16 cellular contexts compared by ENCODE assay signal in the genomic region with DNA sequence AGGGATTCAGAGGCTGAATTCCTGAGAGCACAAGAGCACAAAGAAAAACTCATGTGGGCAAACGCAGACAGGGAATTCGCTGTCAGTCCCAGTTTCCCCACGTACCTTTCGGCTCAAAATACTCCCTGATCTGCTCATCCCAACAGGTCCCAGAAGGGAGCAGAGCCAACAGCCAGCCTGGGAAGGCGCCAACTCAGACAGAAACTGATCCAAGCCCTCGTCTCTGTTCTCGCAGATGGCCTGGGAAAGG.
DNase-seq lines count a peak whose midpoint lies in the region; ATAC-seq and TF ChIP-seq lines count a peak whose summit lies in the region.
"Had no signal": no experiment of that assay in that cellular context is flagged by ENCODE, and none has a peak within 500 bp of the region (broad histone marks: within the 10 kb centered on the region; RNA-seq: fewer than 3 reads in every experiment).

No MANE protein-coding gene starts in this region.

- H3K4me1 ChIP-seq in thyroid gland = peaks cover 3 to 24% of the 10 kb centered on the region in 2 donors

- H3K27ac Mint-ChIP-seq in WTC11 = no peak overlapping the region
- H3K27ac Mint-ChIP-seq: activated naive CD4-positive, alpha-beta T cell treated with anti-CD3 and anti-CD28 coated beads, Interleukin-2, amount 50 U/mL, for 24 hours; nephron progenitor cell had no signal

- H3K27me3 ChIP-seq in thyroid gland = no peaks in the 10 kb centered on the region

- no peak overlapping the region for H3K27ac ChIP-seq in thyroid gland

- peaks cover 28% of the 10 kb centered on the region for H3K4me1 Mint-ChIP-seq in WTC11

- peak overlapping the region; percentile 14; the same call in 1 of the 2 replicates for H3K4me3 Mint-ChIP-seq in WTC11
- H3K4me3 Mint-ChIP-seq: activated naive CD4-positive, alpha-beta T cell treated with anti-CD3 and anti-CD28 coated beads, Interleukin-2, amount 50 U/mL, for 24 hours; nephron progenitor cell had no signal

- H3K36me3 Mint-ChIP-seq in WTC11 = peaks cover 16% of the 10 kb centered on the region
- H3K36me3 Mint-ChIP-seq: activated naive CD4-positive, alpha-beta T cell treated with anti-CD3 and anti-CD28 coated beads, Interleukin-2, amount 50 U/mL, for 24 hours had no signal

- ATAC-seq in WTC11 = no peak
- ATAC-seq in SK-N-SH treated with all-trans-retinoic acid at 6 μM for 48 hours = no peak
- ATAC-seq: Panc1 had no signal

- H3K27me3 Mint-ChIP-seq in WTC11 (ENCODE audit: low read depth) = peaks cover 84% of the 10 kb centered on the region
- H3K27me3 Mint-ChIP-seq: activated naive CD4-positive, alpha-beta T cell treated with anti-CD3 and anti-CD28 coated beads, Interleukin-2, amount 50 U/mL, for 24 hours had no signal

- H3K9me3 ChIP-seq in thyroid gland = no peaks in the 10 kb centered on the region

- H3K9me3 Mint-ChIP-seq in WTC11 = peaks cover 18% of the 10 kb centered on the region
- H3K9me3 Mint-ChIP-seq: activated naive CD4-positive, alpha-beta T cell treated with anti-CD3 and anti-CD28 coated beads, Interleukin-2, amount 50 U/mL, for 24 hours had no signal

- intact Hi-C loops in thyroid gland (cut with DNase I) (no loop called here), lower leg skin (cut with DNase I; ENCODE audit: low total_unique reads) (no loop called here)

- no peaks in the 10 kb centered on the region for H3K36me3 ChIP-seq in thyroid gland

- TF ChIP-seq POLR2A in thyroid gland (IDR thresholded peaks at IDR 0.05) = no peak
- no peak for TF ChIP-seq POLR2A in lower leg skin (IDR thresholded peaks at IDR 0.05)

- DNase-seq in NCI-H524 (lab: John Stamatoyannopoulos, UW) (peak; percentile 50 to 60), NCI-H524 treated with DMSO at 0.1 percent for 48 hours (lab: John Stamatoyannopoulos, UW) (no peak), WTC11 (ENCODE audit: low spot score) (no peak), kidney tubule cell (ENCODE audit: low spot score) (peak; percentile 29), thyroid gland (peak; percentile 57 to 66), lower leg skin (ENCODE audit: low spot score in 2 of 2) (no peak), activated T-cell treated with anti-CD3 and anti-CD28 coated beads for 4 hours (no peak)
- DNase-seq: ACHN; kidney; NCI-H2081; nephron progenitor cell; stimulated activated CD4-positive, alpha-beta T cell treated with anti-CD3 and anti-CD28 coated beads, Interleukin-12 subunit alpha, Interleukin-12 subunit beta, amount 100 ng/mL, for 4 hours; T1000 had no signal

- TF ChIP-seq CTCF in WTC11 (IDR thresholded peaks at IDR 0.05) (no peak), thyroid gland (IDR thresholded peaks at IDR 0.05) (no peak), lower leg skin (IDR thresholded peaks at IDR 0.05) (no peak)

- CTCF ChIA-PET in WTC11 (lab: Charles Lee) = interaction anchor here (1.4 to 5.6 kb wide), 5 partner anchors 14 to 186 kb away, joined by 5 to 66 read pairs (median 9); no protein-coding TSS in a partner anchor

- no peak overlapping the region for H3K4me3 ChIP-seq in thyroid gland (replicated peaks in 1 of 3)
- H3K4me3 ChIP-seq in lower leg skin (ENCODE audit: low read depth, poor library complexity, severe bottlenecking) = no peak overlapping the region

- POLR2A ChIA-PET in WTC11 (lab: Charles Lee) = no interaction called here

- WGBS in thyroid gland, 2 donors = 27 to 34% methylated on average over 5 to 7 of the region's 7 CpGs
- WGBS in lower leg skin, 2 donors = 37 to 38% methylated on average over 7 of the region's 7 CpGs

TF ChIP-seq in WTC11, 78 proteins besides CTCF, POLR2A, EP300 and RAD21:
- no peak for TF ChIP-seq GRHL2 (CRISPR knock-in tag; IDR thresholded peaks at IDR 0.05; ENCODE audit: insufficient replicate concordance, severe bottlenecking)

TF ChIP-seq in SK-N-SH treated with all-trans-retinoic acid at 6 μM for 48 hours, 23 proteins besides CTCF, POLR2A, EP300 and RAD21:
- TF ChIP-seq TCF4 (CRISPR knock-in tag; IDR thresholded peaks at IDR 0.05; ENCODE audit: borderline replicate concordance) (no peak), ZFP3 (CRISPR knock-in tag; IDR thresholded peaks at IDR 0.05) (no peak), ZNF565 (CRISPR knock-in tag; conservative IDR thresholded peaks at IDR 0.05; ENCODE audit: low read depth) (no peak)
- TF ChIP-seq, protein P1, sequence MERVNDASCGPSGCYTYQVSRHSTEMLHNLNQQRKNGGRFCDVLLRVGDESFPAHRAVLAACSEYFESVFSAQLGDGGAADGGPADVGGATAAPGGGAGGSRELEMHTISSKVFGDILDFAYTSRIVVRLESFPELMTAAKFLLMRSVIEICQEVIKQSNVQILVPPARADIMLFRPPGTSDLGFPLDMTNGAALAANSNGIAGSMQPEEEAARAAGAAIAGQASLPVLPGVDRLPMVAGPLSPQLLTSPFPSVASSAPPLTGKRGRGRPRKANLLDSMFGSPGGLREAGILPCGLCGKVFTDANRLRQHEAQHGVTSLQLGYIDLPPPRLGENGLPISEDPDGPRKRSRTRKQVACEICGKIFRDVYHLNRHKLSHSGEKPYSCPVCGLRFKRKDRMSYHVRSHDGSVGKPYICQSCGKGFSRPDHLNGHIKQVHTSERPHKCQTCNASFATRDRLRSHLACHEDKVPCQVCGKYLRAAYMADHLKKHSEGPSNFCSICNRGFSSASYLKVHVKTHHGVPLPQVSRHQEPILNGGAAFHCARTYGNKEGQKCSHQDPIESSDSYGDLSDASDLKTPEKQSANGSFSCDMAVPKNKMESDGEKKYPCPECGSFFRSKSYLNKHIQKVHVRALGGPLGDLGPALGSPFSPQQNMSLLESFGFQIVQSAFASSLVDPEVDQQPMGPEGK (CRISPR knock-in tag; IDR thresholded peaks at IDR 0.05; ENCODE audit: borderline replicate concordance) = no peak
- TF ChIP-seq, protein P2, sequence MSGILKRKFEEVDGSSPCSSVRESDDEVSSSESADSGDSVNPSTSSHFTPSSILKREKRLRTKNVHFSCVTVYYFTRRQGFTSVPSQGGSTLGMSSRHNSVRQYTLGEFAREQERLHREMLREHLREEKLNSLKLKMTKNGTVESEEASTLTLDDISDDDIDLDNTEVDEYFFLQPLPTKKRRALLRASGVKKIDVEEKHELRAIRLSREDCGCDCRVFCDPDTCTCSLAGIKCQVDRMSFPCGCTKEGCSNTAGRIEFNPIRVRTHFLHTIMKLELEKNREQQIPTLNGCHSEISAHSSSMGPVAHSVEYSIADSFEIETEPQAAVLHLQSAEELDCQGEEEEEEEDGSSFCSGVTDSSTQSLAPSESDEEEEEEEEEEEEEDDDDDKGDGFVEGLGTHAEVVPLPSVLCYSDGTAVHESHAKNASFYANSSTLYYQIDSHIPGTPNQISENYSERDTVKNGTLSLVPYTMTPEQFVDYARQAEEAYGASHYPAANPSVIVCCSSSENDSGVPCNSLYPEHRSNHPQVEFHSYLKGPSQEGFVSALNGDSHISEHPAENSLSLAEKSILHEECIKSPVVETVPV (CRISPR knock-in tag; IDR thresholded peaks at IDR 0.05) = no peak

Comparison
In these comparisons a context has a peak if more than half of its experiments do, and no peak if none do; other contexts are left out.
1. DNase-seq: peak in NCI-H524 (2 of 2), kidney tubule cell (single experiment) and thyroid gland (2 of 2); none in NCI-H524 treated with DMSO at 0.1 percent for 48 hours (single experiment), WTC11 (single experiment), lower leg skin (0 of 2) and activated T-cell treated with anti-CD3 and anti-CD28 coated beads for 4 hours (single experiment).